ENCODE assay signal across 4 cellular contexts in genomic region chr11:102502811-102503210, GRCh38. TPM values are rescaled to one million over a fixed set of nuclear protein-coding genes. Genes with fewer than 3 reads are reported as not detected.
"Had no signal": no experiment of that assay in that cellular context is flagged by ENCODE, and none has a peak within 500 bp of the region (broad histone marks: within the 10 kb centered on the region; RNA-seq: fewer than 3 reads in every experiment).

No MANE protein-coding gene starts in this region.

RNA-seq across cellular contexts. Expression of gene MMP7, which starts 27.7 kb away (rescaled TPM):
- total RNA-seq: GM23338, H1, H9 had no signal
- polyA plus RNA-seq: GM23338, H1, IgD-negative memory B cell had no signal
